Comparison of ENCODE assay signal across 10 cellular contexts in genomic region chr21:44836666-44837471, GRCh38. TPM values are rescaled to one million over a fixed set of nuclear protein-coding genes. Genes with fewer than 3 reads are reported as not detected.
DNase-seq lines count a peak whose midpoint lies in the region; ATAC-seq and TF ChIP-seq lines count a peak whose summit lies in the region.
"Had no signal": no experiment of that assay in that cellular context is flagged by ENCODE, and none has a peak within 500 bp of the region (broad histone marks: within the 10 kb centered on the region; RNA-seq: fewer than 3 reads in every experiment).

No MANE protein-coding gene starts in this region.

- in situ Hi-C loops in Panc1 (cut with HindIII; ENCODE audit: low pct_unique_long_range_greater_than_20kb, low sequenced_read_pairs) = no loop called here

- H3K9me3 ChIP-seq in right atrium auricular region = no peaks in the 10 kb centered on the region
- H3K9me3 ChIP-seq in Panc1 (ENCODE audit: control insufficient read depth, insufficient read depth, low read depth, low read length) = no peaks in the 10 kb centered on the region
- no peaks in the 10 kb centered on the region for H3K9me3 ChIP-seq in heart right ventricle

- BruUV-seq in Panc1 (replicated peaks; lab: Mats Ljungman, UMichigan) = no TSS peak

- WGBS in heart right ventricle, 2 donors = 64 to 67% methylated on average over 37 of the region's 37 CpGs

- H3K36me3 ChIP-seq in right atrium auricular region = no peaks in the 10 kb centered on the region
- no peaks in the 10 kb centered on the region for H3K36me3 ChIP-seq in Panc1 (ENCODE audit: control insufficient read depth, insufficient read depth, low read length)
- no peaks in the 10 kb centered on the region for H3K36me3 ChIP-seq in heart right ventricle

- peaks cover 0 to 7% of the 10 kb centered on the region in 2 donors for H3K4me1 ChIP-seq in right atrium auricular region
- H3K4me1 ChIP-seq in Panc1 (ENCODE audit: control insufficient read depth, insufficient read depth, low read length) = peaks cover 5% of the 10 kb centered on the region; the same call in 1 of the 2 replicates
- H3K4me1 ChIP-seq in heart right ventricle = peaks cover 0 to 10% (median 5%) of the 10 kb centered on the region in 9 donors

- H3K4me3 ChIP-seq in right atrium auricular region (no peak overlapping the region), Panc1 (ENCODE audit: low read depth in 2 of 2, low read length in 2 of 2) (no peak overlapping the region), heart right ventricle (no peak overlapping the region)

- no peak overlapping the region for H3K27ac ChIP-seq in right atrium auricular region
- no peak overlapping the region for H3K27ac ChIP-seq in Panc1 (ENCODE audit: low read length)
- no peak overlapping the region for H3K27ac ChIP-seq in heart right ventricle

- POLR2A ChIA-PET in Panc1 (lab: Charles Lee) = no interaction called here

- H3K27me3 ChIP-seq in right atrium auricular region (no peaks in the 10 kb centered on the region), Panc1 (ENCODE audit: control insufficient read depth, insufficient read depth, low read length) (no peaks in the 10 kb centered on the region), heart right ventricle (no peaks in the 10 kb centered on the region)

- no peak for DNase-seq in Right ventricle myocardium inferior (ENCODE audit: missing footprints)
- no peak for DNase-seq in right atrium auricular region (ENCODE audit: low spot score)
- no peak for DNase-seq in Panc1 (ENCODE audit: low read depth, low spot score)
- peak in 1 of 2 donors; percentile 41 for DNase-seq in heart right ventricle
- DNase-seq in ureter (ENCODE audit: low spot score) = peak; percentile 71
- no peak for DNase-seq in iPS-NIHi11 (ENCODE audit: low spot score)
- DNase-seq in NCI-H2081 treated with DMSO at 0.1 percent for 48 hours (lab: John Stamatoyannopoulos, UW) = no peak
- DNase-seq: NCI-H774 had no signal

- intact Hi-C loops in Right ventricle myocardium inferior (cut with DNase I) (no loop called here), Panc1 (cut with micrococcal nuclease; ENCODE audit: unreplicated experiment) (no loop called here), heart right ventricle (cut with DNase I) (no loop called here)

- no peak for TF ChIP-seq CTCF in right atrium auricular region (IDR thresholded peaks at IDR 0.05)
- no peak for TF ChIP-seq CTCF in Panc1 (IDR thresholded peaks at IDR 0.05)
- TF ChIP-seq CTCF in heart right ventricle (IDR thresholded peaks at IDR 0.05) = no peak

- CTCF ChIA-PET in Panc1 (lab: Charles Lee) = no interaction called here

- ATAC-seq in Right ventricle myocardium inferior (peak; percentile 65), Panc1 (peak; percentile 75), heart right ventricle (peak in 6 of 8 donors; percentile 24 to 83 (median 64)), GM18498 (IDR thresholded peaks at IDR 0.05; ENCODE audit: unreplicated experiment) (no peak)
- ATAC-seq: activated naive CD4-positive, alpha-beta T cell treated with anti-CD3 and anti-CD28 coated beads, Interleukin-2, amount 50 U/mL, for 72 hours had no signal

RNA-seq across cellular contexts. Expression of gene SUMO3, which starts 19.0 kb away (rescaled TPM):
- 73.9 TPM for total RNA-seq in Right ventricle myocardium inferior
- total RNA-seq in right atrium auricular region = 10 to 100 TPM; 59.7 to 74.1 TPM
- total RNA-seq in Panc1 (2021; ENCODE audit: unreplicated experiment) = 41.4 TPM
- polyA plus RNA-seq in Panc1 (2012; ENCODE audit: insufficient read length) = 55.8 TPM
- total RNA-seq in heart right ventricle = 10 to 100 TPM; 56.9 to 80.9 (median 72.6) TPM
- 10 to 100 TPM; 14.9 to 70.0 TPM for polyA plus RNA-seq in heart right ventricle
- 73.4 TPM for total RNA-seq in ureter

RNA-seq across cellular contexts. Expression of gene UBE2G2, which starts 35.2 kb away (rescaled TPM):
- 66.6 TPM for total RNA-seq in Right ventricle myocardium inferior
- total RNA-seq in right atrium auricular region = 10 to 100 TPM; 47.5 to 52.5 TPM
- total RNA-seq in Panc1 (2021; ENCODE audit: unreplicated experiment) = 77.4 TPM
- polyA plus RNA-seq in Panc1 (2012; ENCODE audit: insufficient read length) = 69.4 TPM
- total RNA-seq in heart right ventricle = 10 to 100 TPM; 58.1 to 89.5 (median 67.0) TPM
- 10 to 100 TPM; 39.6 to 59.3 TPM for polyA plus RNA-seq in heart right ventricle
- 126 TPM for total RNA-seq in ureter

RNA-seq across cellular contexts. Expression of gene PTTG1IP, which starts 36.6 kb away (rescaled TPM):
- total RNA-seq in Right ventricle myocardium inferior = 160 TPM
- 100 to 1,000 TPM; 284 to 303 TPM for total RNA-seq in right atrium auricular region
- 226 TPM for total RNA-seq in Panc1 (2021; ENCODE audit: unreplicated experiment)
- polyA plus RNA-seq in Panc1 (2012; ENCODE audit: insufficient read length) = 169 TPM
- 100 to 1,000 TPM; 109 to 188 (median 148) TPM for total RNA-seq in heart right ventricle
- 100 to 1,000 TPM; 122 to 172 TPM for polyA plus RNA-seq in heart right ventricle
- total RNA-seq in ureter = 181 TPM
